ENCODE assay signal across 19 cellular contexts in genomic region chr11:3077174-3077839, GRCh38.
"Had no signal": no experiment of that assay in that cellular context is flagged by ENCODE, and none has a peak within 500 bp of the region (broad histone marks: within the 10 kb centered on the region; RNA-seq: fewer than 3 reads in every experiment).

No MANE protein-coding gene starts in this region.

- H3K36me3 ChIP-seq: right atrium auricular region, stomach, vagina had no signal

- H3K9me3 Mint-ChIP-seq: activated naive CD8-positive, alpha-beta T cell treated with anti-CD3 and anti-CD28 coated beads, Interleukin-2, amount 10 ng/mL, durations not matched to agents 7 days and 5 days; activated T-helper 1 cell treated with anti-CD3 and anti-CD28 coated beads, Interleukin-12 subunit alpha, Interleukin-12 subunit beta, Interleukin-2, Interleukin-4 antibody, amounts not matched to agents 30 ng/mL and 10 ng/mL and 1 ng/mL, durations not matched to agents 14 hours and 24 hours and 36 hours; natural killer cell treated with Interleukin-12 subunit alpha and Interleukin-12 subunit beta and Interleukin-15 and Interleukin-18, amount 100 ng/mL, for 72 hours; stimulated activated effector memory CD8-positive, alpha-beta T cell treated with anti-CD3 and anti-CD28 coated beads, Interleukin-12 subunit alpha, Interleukin-12 subunit beta, amount 100 ng/mL, for 72 hours had no signal

- H3K4me1 ChIP-seq: right atrium auricular region, stomach, vagina had no signal

- H3K27ac ChIP-seq: body of pancreas, dorsolateral prefrontal cortex, right atrium auricular region, skin epidermis, stomach, vagina had no signal

- H3K27me3 ChIP-seq: body of pancreas, right atrium auricular region, stomach, vagina had no signal

- H3K4me1 Mint-ChIP-seq: activated naive CD8-positive, alpha-beta T cell treated with anti-CD3 and anti-CD28 coated beads, Interleukin-2, amount 10 ng/mL, durations not matched to agents 7 days and 5 days; stimulated activated effector memory CD8-positive, alpha-beta T cell treated with anti-CD3 and anti-CD28 coated beads, Interleukin-12 subunit alpha, Interleukin-12 subunit beta, amount 100 ng/mL, for 72 hours had no signal

- DNase-seq: activated CD4-positive, alpha-beta T cell treated with anti-CD3 and anti-CD28 coated beads, Interleukin-2, amount 50 U/mL, for 4 hours; activated naive CD4-positive, alpha-beta T cell treated with Interleukin-2 at 50 U/mL for 16 hours; activated naive CD8-positive, alpha-beta T cell treated with anti-CD3 and anti-CD28 coated beads, Interleukin-2, amount 10 ng/mL, durations not matched to agents 7 days and 5 days; body of pancreas; foreskin fibroblast; hypothalamus; islet precursor cell; mesendoderm; nucleus accumbens; stimulated activated CD4-positive, alpha-beta T cell treated with anti-CD3 and anti-CD28 coated beads, Interleukin-4, amount 100 ng/mL, for 24 hours; stomach; trophoblast cell had no signal

- H3K36me3 Mint-ChIP-seq: activated naive CD8-positive, alpha-beta T cell treated with anti-CD3 and anti-CD28 coated beads, Interleukin-2, amount 10 ng/mL, durations not matched to agents 7 days and 5 days; natural killer cell treated with Interleukin-12 subunit alpha and Interleukin-12 subunit beta and Interleukin-15 and Interleukin-18, amount 100 ng/mL, for 72 hours; stimulated activated effector memory CD8-positive, alpha-beta T cell treated with anti-CD3 and anti-CD28 coated beads, Interleukin-12 subunit alpha, Interleukin-12 subunit beta, amount 100 ng/mL, for 72 hours had no signal

- H3K4me3 Mint-ChIP-seq: activated naive CD8-positive, alpha-beta T cell treated with anti-CD3 and anti-CD28 coated beads, Interleukin-2, amount 10 ng/mL, durations not matched to agents 7 days and 5 days; activated T-helper 1 cell treated with anti-CD3 and anti-CD28 coated beads, Interleukin-12 subunit alpha, Interleukin-12 subunit beta, Interleukin-2, Interleukin-4 antibody, amounts not matched to agents 30 ng/mL and 10 ng/mL and 1 ng/mL, durations not matched to agents 14 hours and 24 hours and 36 hours; natural killer cell treated with Interleukin-12 subunit alpha and Interleukin-12 subunit beta and Interleukin-15 and Interleukin-18, amount 100 ng/mL, for 72 hours; stimulated activated effector memory CD8-positive, alpha-beta T cell treated with anti-CD3 and anti-CD28 coated beads, Interleukin-12 subunit alpha, Interleukin-12 subunit beta, amount 100 ng/mL, for 72 hours had no signal

- ATAC-seq: body of pancreas; natural killer cell treated with Interleukin-12 subunit alpha and Interleukin-12 subunit beta and Interleukin-15 and Interleukin-18, amount 100 ng/mL, for 72 hours; stimulated activated effector memory CD8-positive, alpha-beta T cell treated with anti-CD3 and anti-CD28 coated beads, Interleukin-12 subunit alpha, Interleukin-12 subunit beta, amount 100 ng/mL, for 72 hours had no signal

- H3K4me3 ChIP-seq: body of pancreas, dorsolateral prefrontal cortex, right atrium auricular region, skin epidermis, stomach, vagina had no signal

- H3K9me3 ChIP-seq: body of pancreas, right atrium auricular region, stomach, vagina had no signal

- H3K27ac Mint-ChIP-seq: activated naive CD8-positive, alpha-beta T cell treated with anti-CD3 and anti-CD28 coated beads, Interleukin-2, amount 10 ng/mL, durations not matched to agents 7 days and 5 days; activated T-helper 1 cell treated with anti-CD3 and anti-CD28 coated beads, Interleukin-12 subunit alpha, Interleukin-12 subunit beta, Interleukin-2, Interleukin-4 antibody, amounts not matched to agents 30 ng/mL and 10 ng/mL and 1 ng/mL, durations not matched to agents 14 hours and 24 hours and 36 hours; natural killer cell treated with Interleukin-12 subunit alpha and Interleukin-12 subunit beta and Interleukin-15 and Interleukin-18, amount 100 ng/mL, for 72 hours; stimulated activated effector memory CD8-positive, alpha-beta T cell treated with anti-CD3 and anti-CD28 coated beads, Interleukin-12 subunit alpha, Interleukin-12 subunit beta, amount 100 ng/mL, for 72 hours had no signal
